In genomic region chr17:69802045-69802740, GRCh38 we compare ENCODE assay signal across 26 cellular contexts.
DNase-seq lines count a peak whose midpoint lies in the region; ATAC-seq and TF ChIP-seq lines count a peak whose summit lies in the region.
"Had no signal": no experiment of that assay in that cellular context is flagged by ENCODE, and none has a peak within 500 bp of the region (broad histone marks: within the 10 kb centered on the region; RNA-seq: fewer than 3 reads in every experiment).

No MANE protein-coding gene starts in this region.

- H3K36me3 Mint-ChIP-seq in H9 (ENCODE audit: insufficient read depth in 1 of 3, low read depth in 3 of 3), result peaks cover 0 to 5% (median 2%) of the 10 kb centered on the region in 3 experiments; a peak in 3 of 7 replicates
- H3K36me3 Mint-ChIP-seq: CD14-positive monocyte; naive thymus-derived CD4-positive, alpha-beta T cell had no signal

- no peaks in the 10 kb centered on the region for H3K4me1 ChIP-seq in H9 (ENCODE audit: insufficient read depth, low read length)
- H3K4me1 ChIP-seq: uterus had no signal

- no peaks in the 10 kb centered on the region for H3K23me2 ChIP-seq in H9 (ENCODE audit: insufficient read length, low read depth, low read length, poor library complexity, severe bottlenecking)

- no peak overlapping the region for H2AFZ ChIP-seq in H9 (ENCODE audit: low read length)
- H2AFZ ChIP-seq: PC-9 had no signal

- no peaks in the 10 kb centered on the region for H4K20me1 ChIP-seq in H9 (ENCODE audit: control insufficient read depth, insufficient read depth, insufficient read length)

- H2BK12ac ChIP-seq in H9 (ENCODE audit: insufficient read length, low read depth, low read length), result no peak overlapping the region

- no peaks in the 10 kb centered on the region for H3K27me3 Mint-ChIP-seq in H9 (ENCODE audit: low read depth)
- H3K27me3 Mint-ChIP-seq: naive thymus-derived CD4-positive, alpha-beta T cell had no signal

- no peak overlapping the region for H3K18ac ChIP-seq in H9 (ENCODE audit: insufficient read length, low read depth, low read length)

- no peak overlapping the region for H3T11ph ChIP-seq in H9 (ENCODE audit: low read length)

- H3K4me3 Mint-ChIP-seq in H9, result no peak overlapping the region
- H3K4me3 Mint-ChIP-seq: CD14-positive monocyte; naive thymus-derived CD4-positive, alpha-beta T cell had no signal

- TF ChIP-seq CTCF in H9 (conservative IDR thresholded peaks at IDR 0.05), result peak; percentile 34; the same call in 2 of the 3 replicates

- H2BK5ac ChIP-seq in H9 (ENCODE audit: insufficient read length, low read length), result no peak overlapping the region

- no peak for TF ChIP-seq POLR2A in GM18505 (IDR thresholded peaks at IDR 0.05; ENCODE audit: borderline replicate concordance, extremely low read depth, insufficient read depth, insufficient read length)

- H3K79me2 ChIP-seq in H9 (ENCODE audit: insufficient read depth, low read length), result no peaks in the 10 kb centered on the region

- no peak for ATAC-seq in GM19324 (IDR thresholded peaks at IDR 0.05; ENCODE audit: low FRiP score, unreplicated experiment)
- no peak for ATAC-seq in GM18505 (IDR thresholded peaks at IDR 0.05; ENCODE audit: unreplicated experiment)
- ATAC-seq: naive thymus-derived CD4-positive, alpha-beta T cell had no signal

- H2BK20ac ChIP-seq in H9 (ENCODE audit: low read depth, low read length, poor library complexity, severe bottlenecking), result no peak overlapping the region

- H2AK5ac ChIP-seq in H9 (ENCODE audit: insufficient read length, low read length), result no peak overlapping the region

- H3K9ac ChIP-seq in H9 (ENCODE audit: extremely low read depth, insufficient read length, low read length), result no peak overlapping the region

- H3K4me1 Mint-ChIP-seq in H9, result peaks cover 3 to 4% of the 10 kb centered on the region in 2 experiments
- H3K4me1 Mint-ChIP-seq: CD14-positive monocyte; naive thymus-derived CD4-positive, alpha-beta T cell had no signal

- 0 out of 7 replicates have a peak overlapping the region, but pooled peaks of 1 of the 3 experiments have one; percentile 58 for H3K27ac Mint-ChIP-seq in H9
- H3K27ac Mint-ChIP-seq: CD14-positive monocyte; naive thymus-derived CD4-positive, alpha-beta T cell had no signal

- H3K14ac ChIP-seq in H9 (ENCODE audit: insufficient read depth, low read length), result no peak overlapping the region; the same call in 1 of the 2 replicates

- no peak overlapping the region for H3K4ac ChIP-seq in H9 (ENCODE audit: low read depth, low read length)

- H4K91ac ChIP-seq in H9 (ENCODE audit: insufficient read length, low read depth, low read length), result no peak overlapping the region

- no peaks in the 10 kb centered on the region for H3K79me1 ChIP-seq in H9 (ENCODE audit: insufficient read depth, low read depth, low read length, poor library complexity, severe bottlenecking)

- no peak overlapping the region for H3K56ac ChIP-seq in H9 (ENCODE audit: insufficient read length, low read depth, low read length)

- no peak overlapping the region for H2BK15ac ChIP-seq in H9 (ENCODE audit: low read depth, low read length)

- no peaks in the 10 kb centered on the region for H3K9me3 ChIP-seq in H9 (ENCODE audit: control insufficient read depth, low read depth, low read length)
- H3K9me3 ChIP-seq: thoracic aorta, uterus had no signal

- no peak overlapping the region for H3K27ac ChIP-seq in H9 (ENCODE audit: insufficient read length, low read depth, low read length)
- H3K27ac ChIP-seq: brain microvascular endothelial cell, epithelial cell of prostate, PC-9, thoracic aorta, uterus had no signal

- H4K5ac ChIP-seq in H9 (ENCODE audit: insufficient read length, low read depth, low read length), result no peak overlapping the region

- H3K9me3 Mint-ChIP-seq in H9, result no peaks in the 10 kb centered on the region; a peak in 1 of 5 replicates

- no peak overlapping the region for H2BK120ac ChIP-seq in H9 (ENCODE audit: low read depth, low read length, poor library complexity, severe bottlenecking)

- no CpG with 5 or more reads among the region's 5 CpGs for WGBS in H9 (ENCODE audit: extremely low coverage, insufficient read length, low lambda C conversion rate)

- H4K8ac ChIP-seq in H9 (replicated peaks; ENCODE audit: insufficient read length, low read depth, low read length), result no peak overlapping the region

- no peaks in the 10 kb centered on the region for H3K27me3 ChIP-seq in H9 (ENCODE audit: insufficient read depth, low read length)
- H3K27me3 ChIP-seq: brain microvascular endothelial cell, uterus had no signal

- H3K4me2 ChIP-seq in H9 (ENCODE audit: insufficient read depth, insufficient read length, low read length), result no peak overlapping the region
- H3K4me2 ChIP-seq: PC-9 had no signal

- DNase-seq in EH (ENCODE audit: low read depth) (peak; percentile 20), H9 (peak; percentile 68), amniotic epithelial cell (ENCODE audit: low read depth) (peak; percentile 11), iPS-NIHi7 (ENCODE audit: extremely low spot score) (peak; percentile 28), RPMI8226 (no peak), retina (no peak)
- DNase-seq: activated CD4-positive, alpha-beta T cell treated with anti-CD3 and anti-CD28 coated beads, Interleukin-2, amount 50 U/mL, for 4 hours; activated naive CD4-positive, alpha-beta T cell treated with Interleukin-2 at 50 U/mL for 16 hours; amniotic stem cell; brain microvascular endothelial cell; effector CD4-positive, alpha-beta T cell; GOT3; midbrain; naive thymus-derived CD4-positive, alpha-beta T cell; NCI-H1417 treated with DMSO at 0.1 percent for 48 hours; PC-9; SHP77; stimulated activated CD4-positive, alpha-beta T cell treated with anti-CD3 and anti-CD28 coated beads, Interleukin-15, amount 100 ng/mL, for 24 hours; stimulated activated naive CD4-positive, alpha-beta T cell treated with Interleukin-2 at 50 U/mL for 16 hours; T1000; uterus had no signal

- H3K23ac ChIP-seq in H9 (ENCODE audit: insufficient read length, low read depth, low read length), result no peak overlapping the region

Comparison
In these comparisons a context has a peak if more than half of its experiments do, and no peak if none do; other contexts are left out.
1. DNase-seq: peak in EH (single experiment), H9 (single experiment), amniotic epithelial cell (single experiment) and iPS-NIHi7 (single experiment); none in RPMI8226 (single experiment) and retina (single experiment).